1 cellular context compared by ENCODE assay signal in the genomic region with DNA sequence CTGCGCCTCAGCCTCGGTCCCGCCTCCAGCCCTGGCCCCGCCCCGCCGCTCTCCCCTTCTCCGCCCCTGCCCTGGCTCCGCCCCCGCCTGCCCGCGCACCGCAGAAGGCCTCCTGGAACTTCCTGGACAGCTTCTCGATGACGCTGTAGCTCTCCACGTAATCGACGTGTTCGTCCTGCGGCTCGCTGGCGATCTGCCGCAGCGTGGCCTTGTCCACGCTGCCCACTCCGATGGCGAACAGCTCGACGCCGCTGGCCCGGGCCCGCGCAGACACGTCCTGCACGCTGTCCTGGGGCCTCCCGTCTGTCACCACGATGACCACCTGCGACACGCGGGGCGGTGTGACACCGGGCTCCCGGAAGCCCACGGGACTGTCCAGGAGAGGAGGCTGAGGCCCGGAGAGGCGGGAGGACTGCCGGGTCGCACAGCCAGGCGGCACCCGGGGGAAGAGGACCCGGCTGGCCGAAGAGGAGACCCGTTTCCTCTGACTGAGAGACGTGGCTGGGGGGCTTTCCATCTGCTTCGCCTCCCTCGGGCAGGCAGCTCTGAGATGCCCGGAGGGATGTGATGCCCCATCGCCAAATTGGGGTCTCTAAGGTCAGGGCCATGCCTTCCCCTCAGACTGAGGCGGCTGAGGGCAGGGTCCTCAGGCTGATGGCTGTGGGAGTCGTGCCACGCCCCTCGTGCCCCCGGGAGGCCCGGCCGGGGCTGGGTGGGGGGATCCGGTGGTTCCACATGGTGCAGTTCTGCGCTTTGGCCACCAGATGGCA.
TF ChIP-seq lines count a peak whose summit lies in the region.

No MANE protein-coding gene starts in this region.

TF ChIP-seq in GM12878, 131 proteins besides CTCF, POLR2A, EP300 and RAD21 (continued from another document and continues in another):
- TF ChIP-seq, protein P1, sequence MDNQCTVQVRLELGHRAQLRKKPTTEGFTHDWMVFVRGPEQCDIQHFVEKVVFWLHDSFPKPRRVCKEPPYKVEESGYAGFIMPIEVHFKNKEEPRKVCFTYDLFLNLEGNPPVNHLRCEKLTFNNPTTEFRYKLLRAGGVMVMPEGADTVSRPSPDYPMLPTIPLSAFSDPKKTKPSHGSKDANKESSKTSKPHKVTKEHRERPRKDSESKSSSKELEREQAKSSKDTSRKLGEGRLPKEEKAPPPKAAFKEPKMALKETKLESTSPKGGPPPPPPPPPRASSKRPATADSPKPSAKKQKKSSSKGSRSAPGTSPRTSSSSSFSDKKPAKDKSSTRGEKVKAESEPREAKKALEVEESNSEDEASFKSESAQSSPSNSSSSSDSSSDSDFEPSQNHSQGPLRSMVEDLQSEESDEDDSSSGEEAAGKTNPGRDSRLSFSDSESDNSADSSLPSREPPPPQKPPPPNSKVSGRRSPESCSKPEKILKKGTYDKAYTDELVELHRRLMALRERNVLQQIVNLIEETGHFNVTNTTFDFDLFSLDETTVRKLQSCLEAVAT (IDR thresholded peaks at IDR 0.05) = peak; percentile 26; the same call in 1 of the 2 replicates
- TF ChIP-seq NBN (IDR thresholded peaks at IDR 0.05) = peak; percentile 83
- no peak for TF ChIP-seq E2F8 (IDR thresholded peaks at IDR 0.05; ENCODE audit: low read depth, partially characterized antibody)
- peak in 1 of 2 experiments; percentile 48; a peak in 2 of 4 replicates for TF ChIP-seq BHLHE40 (IDR thresholded peaks at IDR 0.05; ENCODE audit: borderline replicate concordance in 1 of 2, low read depth in 2 of 2, low read length in 1 of 2)
- TF ChIP-seq, protein P2, sequence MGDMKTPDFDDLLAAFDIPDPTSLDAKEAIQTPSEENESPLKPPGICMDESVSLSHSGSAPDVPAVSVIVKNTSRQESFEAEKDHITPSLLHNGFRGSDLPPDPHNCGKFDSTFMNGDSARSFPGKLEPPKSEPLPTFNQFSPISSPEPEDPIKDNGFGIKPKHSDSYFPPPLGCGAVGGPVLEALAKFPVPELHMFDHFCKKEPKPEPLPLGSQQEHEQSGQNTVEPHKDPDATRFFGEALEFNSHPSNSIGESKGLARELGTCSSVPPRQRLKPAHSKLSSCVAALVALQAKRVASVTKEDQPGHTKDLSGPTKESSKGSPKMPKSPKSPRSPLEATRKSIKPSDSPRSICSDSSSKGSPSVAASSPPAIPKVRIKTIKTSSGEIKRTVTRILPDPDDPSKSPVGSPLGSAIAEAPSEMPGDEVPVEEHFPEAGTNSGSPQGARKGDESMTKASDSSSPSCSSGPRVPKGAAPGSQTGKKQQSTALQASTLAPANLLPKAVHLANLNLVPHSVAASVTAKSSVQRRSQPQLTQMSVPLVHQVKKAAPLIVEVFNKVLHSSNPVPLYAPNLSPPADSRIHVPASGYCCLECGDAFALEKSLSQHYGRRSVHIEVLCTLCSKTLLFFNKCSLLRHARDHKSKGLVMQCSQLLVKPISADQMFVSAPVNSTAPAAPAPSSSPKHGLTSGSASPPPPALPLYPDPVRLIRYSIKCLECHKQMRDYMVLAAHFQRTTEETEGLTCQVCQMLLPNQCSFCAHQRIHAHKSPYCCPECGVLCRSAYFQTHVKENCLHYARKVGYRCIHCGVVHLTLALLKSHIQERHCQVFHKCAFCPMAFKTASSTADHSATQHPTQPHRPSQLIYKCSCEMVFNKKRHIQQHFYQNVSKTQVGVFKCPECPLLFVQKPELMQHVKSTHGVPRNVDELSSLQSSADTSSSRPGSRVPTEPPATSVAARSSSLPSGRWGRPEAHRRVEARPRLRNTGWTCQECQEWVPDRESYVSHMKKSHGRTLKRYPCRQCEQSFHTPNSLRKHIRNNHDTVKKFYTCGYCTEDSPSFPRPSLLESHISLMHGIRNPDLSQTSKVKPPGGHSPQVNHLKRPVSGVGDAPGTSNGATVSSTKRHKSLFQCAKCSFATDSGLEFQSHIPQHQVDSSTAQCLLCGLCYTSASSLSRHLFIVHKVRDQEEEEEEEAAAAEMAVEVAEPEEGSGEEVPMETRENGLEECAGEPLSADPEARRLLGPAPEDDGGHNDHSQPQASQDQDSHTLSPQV (IDR thresholded peaks at IDR 0.05) = peak; percentile 50; the same call in 1 of the 2 replicates
- no peak for TF ChIP-seq KDM1A (IDR thresholded peaks at IDR 0.05; ENCODE audit: borderline replicate concordance)
- TF ChIP-seq TBL1XR1 (IDR thresholded peaks at IDR 0.05; ENCODE audit: low read depth, low read length) = no peak
- 0 out of 2 replicates have a peak, but pooled peaks have one; percentile 20 for TF ChIP-seq E2F4 (IDR thresholded peaks at IDR 0.05; ENCODE audit: low read depth, low read length)
- TF ChIP-seq RB1 (IDR thresholded peaks at IDR 0.05; ENCODE audit: borderline replicate concordance) = peak; percentile 68; the same call in 1 of the 2 replicates
- peak; percentile 38 for TF ChIP-seq NRF1 (conservative IDR thresholded peaks at IDR 0.05; ENCODE audit: low read depth, low read length)
- TF ChIP-seq NR2F1 (conservative IDR thresholded peaks at IDR 0.05) = peak; percentile 57; the same call in 1 of the 2 replicates
- TF ChIP-seq HDGF (IDR thresholded peaks at IDR 0.05) = 0 out of 2 replicates have a peak, but pooled peaks have one; percentile 62
- no peak for TF ChIP-seq ZNF24 (IDR thresholded peaks at IDR 0.05)
- peak; percentile 18 for TF ChIP-seq SP1 (IDR thresholded peaks at IDR 0.05; ENCODE audit: low read depth, low read length)
- TF ChIP-seq ELK1 (IDR thresholded peaks at IDR 0.05; ENCODE audit: low read depth, low read length) = no peak
- no peak for TF ChIP-seq SMAD5 (IDR thresholded peaks at IDR 0.05; ENCODE audit: low read depth)
- TF ChIP-seq, protein P3, sequence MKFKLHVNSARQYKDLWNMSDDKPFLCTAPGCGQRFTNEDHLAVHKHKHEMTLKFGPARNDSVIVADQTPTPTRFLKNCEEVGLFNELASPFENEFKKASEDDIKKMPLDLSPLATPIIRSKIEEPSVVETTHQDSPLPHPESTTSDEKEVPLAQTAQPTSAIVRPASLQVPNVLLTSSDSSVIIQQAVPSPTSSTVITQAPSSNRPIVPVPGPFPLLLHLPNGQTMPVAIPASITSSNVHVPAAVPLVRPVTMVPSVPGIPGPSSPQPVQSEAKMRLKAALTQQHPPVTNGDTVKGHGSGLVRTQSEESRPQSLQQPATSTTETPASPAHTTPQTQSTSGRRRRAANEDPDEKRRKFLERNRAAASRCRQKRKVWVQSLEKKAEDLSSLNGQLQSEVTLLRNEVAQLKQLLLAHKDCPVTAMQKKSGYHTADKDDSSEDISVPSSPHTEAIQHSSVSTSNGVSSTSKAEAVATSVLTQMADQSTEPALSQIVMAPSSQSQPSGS (IDR thresholded peaks at IDR 0.05; ENCODE audit: low read length) = no peak
- peak; percentile 86 for TF ChIP-seq MXI1 (IDR thresholded peaks at IDR 0.05; ENCODE audit: low read depth, low read length)
- peak; percentile 81; the same call in 1 of the 2 replicates for TF ChIP-seq POLR2AphosphoS2 (IDR thresholded peaks at IDR 0.05; ENCODE audit: low read depth, low read length)
- TF ChIP-seq CREB1 (IDR thresholded peaks at IDR 0.05; ENCODE audit: low read depth) = peak; percentile 88
- TF ChIP-seq GATAD2B (conservative IDR thresholded peaks at IDR 0.05; ENCODE audit: low read depth) = peak; percentile 99
- no peak for TF ChIP-seq YBX1 (IDR thresholded peaks at IDR 0.05)
- TF ChIP-seq SIN3A (IDR thresholded peaks at IDR 0.05; ENCODE audit: low read depth, low read length) = peak; percentile 63; the same call in 1 of the 2 replicates
- TF ChIP-seq RUNX3 (IDR thresholded peaks at IDR 0.05; ENCODE audit: low read length) = peak; percentile 36; the same call in 1 of the 2 replicates
- peak; percentile 71 for TF ChIP-seq MEF2B (IDR thresholded peaks at IDR 0.05; ENCODE audit: partially characterized antibody, poor library complexity, severe bottlenecking)
- TF ChIP-seq SMC3 (IDR thresholded peaks at IDR 0.05; ENCODE audit: borderline replicate concordance, low read length) = no peak
- peak; percentile 15 for TF ChIP-seq RELA (IDR thresholded peaks at IDR 0.05; ENCODE audit: borderline replicate concordance, partially characterized antibody)
- no peak for TF ChIP-seq MEF2A (IDR thresholded peaks at IDR 0.05; ENCODE audit: insufficient read depth, low read depth, low read length)
- no peak for TF ChIP-seq RCOR1 (conservative IDR thresholded peaks at IDR 0.05; ENCODE audit: low read depth, low read length)
- no peak for TF ChIP-seq ZBTB11 (CRISPR knock-in tag; IDR thresholded peaks at IDR 0.05)
- no peak for TF ChIP-seq IRF3 (IDR thresholded peaks at IDR 0.05)
- no peak for TF ChIP-seq TCF7 (IDR thresholded peaks at IDR 0.05; ENCODE audit: borderline replicate concordance)
- peak; percentile 34; the same call in 1 of the 2 replicates for TF ChIP-seq ATF7 (IDR thresholded peaks at IDR 0.05; ENCODE audit: low read depth)
- peak; percentile 84 for TF ChIP-seq NKRF (conservative IDR thresholded peaks at IDR 0.05)
- no peak for TF ChIP-seq CBX5 (IDR thresholded peaks at IDR 0.05; ENCODE audit: low read depth)
- no peak for TF ChIP-seq SUZ12 (IDR thresholded peaks at IDR 0.05; ENCODE audit: unreplicated experiment)
- TF ChIP-seq EGR1 (IDR thresholded peaks at IDR 0.05; ENCODE audit: borderline replicate concordance in 1 of 2, low read depth in 2 of 2, low read length in 2 of 2) = peak in 1 of 2 experiments; percentile 87; a peak in 2 of 3 replicates
